In genomic region chr17:33560165-33560564, GRCh38 we compare ENCODE assay signal across 23 cellular contexts.
DNase-seq lines count a peak whose midpoint lies in the region; ATAC-seq, FAIRE-seq and TF ChIP-seq lines count a peak whose summit lies in the region.
"Had no signal": no experiment of that assay in that cellular context is flagged by ENCODE, and none has a peak within 500 bp of the region (broad histone marks: within the 10 kb centered on the region; RNA-seq: fewer than 3 reads in every experiment).

No MANE protein-coding gene starts in this region.

- H3K4me1 ChIP-seq in ACC112 (ENCODE audit: control insufficient read depth, insufficient read depth, low read length, unreplicated experiment) = no peaks in the 10 kb centered on the region
- H3K4me1 ChIP-seq: A549, SJSA1, upper lobe of left lung had no signal

- H3K27me3 Mint-ChIP-seq in activated CD4-positive, alpha-beta memory T cell treated with anti-CD3 and anti-CD28 coated beads, Interleukin-2, amount 10 ng/mL, durations not matched to agents 7 days and 5 days = no peaks in the 10 kb centered on the region
- H3K27me3 Mint-ChIP-seq: memory B cell had no signal

- no peak overlapping the region for H3K4me3 Mint-ChIP-seq in activated CD4-positive, alpha-beta memory T cell treated with anti-CD3 and anti-CD28 coated beads, Interleukin-2, amount 10 ng/mL, durations not matched to agents 7 days and 5 days
- H3K4me3 Mint-ChIP-seq: CD8-positive, alpha-beta memory T cell; endodermal cell; memory B cell; nephron; WTC11 had no signal

- CTCF ChIA-PET in activated CD4-positive, alpha-beta memory T cell treated with anti-CD3 and anti-CD28 coated beads, Interleukin-2, amount 10 ng/mL, durations not matched to agents 7 days and 5 days (lab: Charles Lee) = no interaction called here

- no peak overlapping the region for H2AFZ ChIP-seq in ACC112 (ENCODE audit: low read length, unreplicated experiment)
- H2AFZ ChIP-seq: PC-9 had no signal

- no peaks in the 10 kb centered on the region for H3K9me3 Mint-ChIP-seq in activated CD4-positive, alpha-beta memory T cell treated with anti-CD3 and anti-CD28 coated beads, Interleukin-2, amount 10 ng/mL, durations not matched to agents 7 days and 5 days
- peaks cover 4 to 15% of the 10 kb centered on the region in 2 donors for H3K9me3 Mint-ChIP-seq in activated naive CD4-positive, alpha-beta T cell treated with anti-CD3 and anti-CD28 coated beads, Interleukin-2, amount 50 U/mL, for 72 hours

- no peaks in the 10 kb centered on the region for H3K79me2 ChIP-seq in ACC112 (ENCODE audit: control insufficient read depth, insufficient read depth, low read length, unreplicated experiment)

- ATAC-seq in activated naive CD4-positive, alpha-beta T cell treated with anti-CD3 and anti-CD28 coated beads, Interleukin-2, amount 50 U/mL, for 72 hours = no peak
- ATAC-seq: A549, WTC11 had no signal

- POLR2A ChIA-PET in activated CD4-positive, alpha-beta memory T cell treated with anti-CD3 and anti-CD28 coated beads, Interleukin-2, amount 10 ng/mL, durations not matched to agents 7 days and 5 days (lab: Charles Lee) = no interaction called here

- no peaks in the 10 kb centered on the region for H3K36me3 Mint-ChIP-seq in activated CD4-positive, alpha-beta memory T cell treated with anti-CD3 and anti-CD28 coated beads, Interleukin-2, amount 10 ng/mL, durations not matched to agents 7 days and 5 days (ENCODE audit: low read depth)
- peaks cover 0 to 11% of the 10 kb centered on the region in 2 donors for H3K36me3 Mint-ChIP-seq in activated naive CD4-positive, alpha-beta T cell treated with anti-CD3 and anti-CD28 coated beads, Interleukin-2, amount 50 U/mL, for 72 hours
- H3K36me3 Mint-ChIP-seq: CD8-positive, alpha-beta memory T cell; memory B cell had no signal

- no peak for TF ChIP-seq POLR2A in GM12892 (IDR thresholded peaks at IDR 0.05; ENCODE audit: low read depth, low read length)

- TF ChIP-seq CTCF in brain microvascular endothelial cell (IDR thresholded peaks at IDR 0.05; ENCODE audit: low read depth, low read length, missing control alignments) = no peak

- H3K27me3 ChIP-seq in ACC112 (ENCODE audit: insufficient read depth, low read length) (no peaks in the 10 kb centered on the region), brain microvascular endothelial cell (replicated peaks) (no peaks in the 10 kb centered on the region)
- H3K27me3 ChIP-seq: SJSA1, upper lobe of left lung had no signal

- no peaks in the 10 kb centered on the region for H3K36me3 ChIP-seq in ACC112 (ENCODE audit: insufficient read depth, low read length)
- no peaks in the 10 kb centered on the region for H3K36me3 ChIP-seq in brain microvascular endothelial cell (replicated peaks)
- H3K36me3 ChIP-seq: SJSA1, upper lobe of left lung had no signal

- FAIRE-seq in GM12892 (lab: Jason Lieb, UNC) = no peak
- FAIRE-seq: A549, kidney had no signal

- in situ Hi-C loops in brain microvascular endothelial cell (cut with HindIII; ENCODE audit: low pct_ligation_motif_present, low sequenced_read_pairs) = no loop called here

- H3K4me3 ChIP-seq in ACC112 (ENCODE audit: low read depth, low read length) = no peak overlapping the region
- no peak overlapping the region for H3K4me3 ChIP-seq in brain microvascular endothelial cell (ENCODE audit: low read depth, low read length)
- H3K4me3 ChIP-seq: A549, PC-9, SJSA1, upper lobe of left lung had no signal

- H3K27ac ChIP-seq in ACC112 (ENCODE audit: low read depth, low read length) = peak overlapping the region; percentile 55; the same call in 1 of the 2 replicates
- H3K27ac ChIP-seq in brain microvascular endothelial cell = peak overlapping the region; percentile 81
- H3K27ac ChIP-seq: A549, PC-9, SJSA1, upper lobe of left lung had no signal

- no peaks in the 10 kb centered on the region for H3K4me1 Mint-ChIP-seq in activated CD4-positive, alpha-beta memory T cell treated with anti-CD3 and anti-CD28 coated beads, Interleukin-2, amount 10 ng/mL, durations not matched to agents 7 days and 5 days
- H3K4me1 Mint-ChIP-seq: CD8-positive, alpha-beta memory T cell; endodermal cell; memory B cell; nephron; WTC11 had no signal

- H3K27ac Mint-ChIP-seq in activated CD4-positive, alpha-beta memory T cell treated with anti-CD3 and anti-CD28 coated beads, Interleukin-2, amount 10 ng/mL, durations not matched to agents 7 days and 5 days = no peak overlapping the region
- H3K27ac Mint-ChIP-seq in activated naive CD4-positive, alpha-beta T cell treated with anti-CD3 and anti-CD28 coated beads, Interleukin-2, amount 50 U/mL, for 72 hours = peak overlapping the region in 1 of 2 donors; percentile 58
- H3K27ac Mint-ChIP-seq: CD8-positive, alpha-beta memory T cell; endodermal cell; memory B cell; nephron; WTC11 had no signal

- DNase-seq in HS-5 (ENCODE audit: low read depth) (peak; percentile 25), brain microvascular endothelial cell (peak; percentile 88), kidney tubule cell (ENCODE audit: low spot score) (peak; percentile 30), NCI-H1048 (lab: John Stamatoyannopoulos, UW) (no peak), GM12892 (ENCODE audit: insufficient read length) (no peak)
- no peak for DNase-seq in activated CD4-positive, alpha-beta memory T cell treated with anti-CD3 and anti-CD28 coated beads, Interleukin-2, amount 10 ng/mL, durations not matched to agents 7 days and 5 days
- DNase-seq in activated naive CD4-positive, alpha-beta T cell treated with anti-CD3 and anti-CD28 coated beads, Interleukin-2, amount 50 U/mL, for 72 hours (ENCODE audit: low spot score in 2 of 2) = no peak
- DNase-seq: activated CD4-positive, alpha-beta T cell treated with anti-CD3 and anti-CD28 coated beads, Interleukin-2, amount 50 U/mL, for 48 hours; activated T-cell treated with anti-CD3 and anti-CD28 coated beads for 4 hours; CD8-positive, alpha-beta memory T cell; endodermal cell; hypothalamus; kidney; PC-9; stimulated activated CD4-positive, alpha-beta T cell treated with anti-CD3 and anti-CD28 coated beads, Interleukin-2, amount 100 ng/mL, for 48 hours; T-helper 2 cell; upper lobe of left lung had no signal

Comparison
In these comparisons a context has a peak if more than half of its experiments do, and no peak if none do; other contexts are left out.
1. DNase-seq: peak in HS-5 (single experiment), brain microvascular endothelial cell (single experiment) and kidney tubule cell (single experiment); none in NCI-H1048 (single experiment), GM12892 (single experiment), activated CD4-positive, alpha-beta memory T cell treated with anti-CD3 and anti-CD28 coated beads, Interleukin-2, amount 10 ng/mL, durations not matched to agents 7 days and 5 days (single experiment) and activated naive CD4-positive, alpha-beta T cell treated with anti-CD3 and anti-CD28 coated beads, Interleukin-2, amount 50 U/mL, for 72 hours (0 of 2).